Comparison of ENCODE assay signal across 13 cellular contexts in the genomic region with DNA sequence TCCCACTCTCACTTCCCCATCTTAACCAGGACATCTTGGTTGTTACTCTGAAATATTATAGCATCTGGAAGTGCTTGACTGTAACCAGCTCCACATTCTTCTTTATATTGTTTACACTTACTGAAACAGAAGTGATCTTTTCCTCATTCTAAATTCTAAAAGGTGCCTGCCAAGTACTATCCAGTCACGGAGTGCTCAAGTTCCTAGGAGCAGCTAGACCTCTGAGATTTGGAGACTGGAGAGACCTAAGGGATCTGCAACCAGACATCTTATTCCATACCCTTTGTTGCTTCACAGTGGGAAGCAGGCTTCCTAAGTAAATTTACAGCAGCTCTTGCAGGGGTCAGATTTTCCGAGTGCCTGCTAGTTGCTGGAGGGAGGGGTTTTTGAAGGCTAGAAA.
A peak's percentile ranks its signal among the peaks of the same experiment; 100 is the strongest.
DNase-seq lines count a peak whose midpoint lies in the region; ATAC-seq, FAIRE-seq and TF ChIP-seq lines count a peak whose summit lies in the region.
"Had no signal": no experiment of that assay in that cellular context is flagged by ENCODE, and none has a peak within 500 bp of the region (broad histone marks: within the 10 kb centered on the region; RNA-seq: fewer than 3 reads in every experiment).

No MANE protein-coding gene starts in this region.

- H3K4me3 Mint-ChIP-seq in brain = peak overlapping the region in 2 of 5 experiments; percentile 11 to 17
- H3K4me3 Mint-ChIP-seq in activated CD4-positive, alpha-beta T cell treated with anti-CD3 and anti-CD28 coated beads, Interleukin-2, amount 10 ng/mL, durations not matched to agents 24 days and 14 days = no peak overlapping the region
- H3K4me3 Mint-ChIP-seq: stimulated activated naive CD8-positive, alpha-beta T cell treated with anti-CD3 and anti-CD28 coated beads, Interleukin-15, amount 100 ng/mL, for 72 hours had no signal

- 62 to 90% (median 73%) methylated on average over 2 of the region's 2 CpGs for WGBS in small intestine, 3 donors

- H3K4me1 ChIP-seq in HUES48 (ENCODE audit: control insufficient read depth, insufficient read depth, low read length) (peaks cover 35% of the 10 kb centered on the region), iPS-20b (ENCODE audit: insufficient read depth, low read length) (peaks cover 14% of the 10 kb centered on the region), small intestine (ENCODE audit: control insufficient read depth in 2 of 2, insufficient read depth in 1 of 2, low read depth in 1 of 2, low read length in 1 of 2) (peaks cover 0 to 8% of the 10 kb centered on the region in 2 donors)

- no peaks in the 10 kb centered on the region for H3K27me3 Mint-ChIP-seq in brain
- H3K27me3 Mint-ChIP-seq in activated CD4-positive, alpha-beta T cell treated with anti-CD3 and anti-CD28 coated beads, Interleukin-2, amount 10 ng/mL, durations not matched to agents 24 days and 14 days = no peaks in the 10 kb centered on the region
- H3K27me3 Mint-ChIP-seq: stimulated activated naive CD8-positive, alpha-beta T cell treated with anti-CD3 and anti-CD28 coated beads, Interleukin-15, amount 100 ng/mL, for 72 hours had no signal

- H3K27ac ChIP-seq in HUES48 (ENCODE audit: low read depth, low read length) = peak overlapping the region; percentile 92
- H3K27ac ChIP-seq in iPS-20b (ENCODE audit: low read length) = no peak overlapping the region
- peak overlapping the region; percentile 57 to 63 for H3K27ac ChIP-seq in small intestine (ENCODE audit: low read depth in 1 of 2, low read length in 1 of 2)

- no peak for ATAC-seq in HG03571 (IDR thresholded peaks at IDR 0.05; ENCODE audit: unreplicated experiment)
- no peak for ATAC-seq in GM19351 (IDR thresholded peaks at IDR 0.05; ENCODE audit: unreplicated experiment)
- ATAC-seq: stimulated activated naive CD8-positive, alpha-beta T cell treated with anti-CD3 and anti-CD28 coated beads, Interleukin-15, amount 100 ng/mL, for 72 hours had no signal

- no peak for FAIRE-seq in small intestine (lab: Jason Lieb, UNC)

- H3K9ac ChIP-seq in HUES48 (ENCODE audit: low read depth, low read length) (0 out of 2 replicates have a peak overlapping the region, but pooled peaks have one; percentile 1), iPS-20b (ENCODE audit: low read depth, low read length) (0 out of 2 replicates have a peak overlapping the region, but pooled peaks have one; percentile 18)

- H3K36me3 ChIP-seq in HUES48 (ENCODE audit: control insufficient read depth, insufficient read depth, low read length) (no peaks in the 10 kb centered on the region), iPS-20b (ENCODE audit: insufficient read depth, low read depth, low read length) (no peaks in the 10 kb centered on the region), small intestine (ENCODE audit: control insufficient read depth in 2 of 2, insufficient read depth in 2 of 2, low read length in 2 of 2) (no peaks in the 10 kb centered on the region)

- H3K27me3 ChIP-seq in HUES48 (ENCODE audit: control insufficient read depth, insufficient read depth, low read length) (no peaks in the 10 kb centered on the region), iPS-20b (ENCODE audit: insufficient read depth, low read length) (no peaks in the 10 kb centered on the region), small intestine (ENCODE audit: control insufficient read depth in 2 of 2, insufficient read depth in 2 of 2, low read length in 2 of 2) (no peaks in the 10 kb centered on the region)

- H3K4me1 Mint-ChIP-seq in brain = peaks cover 36% of the 10 kb centered on the region
- no peaks in the 10 kb centered on the region for H3K4me1 Mint-ChIP-seq in activated CD4-positive, alpha-beta T cell treated with anti-CD3 and anti-CD28 coated beads, Interleukin-2, amount 10 ng/mL, durations not matched to agents 24 days and 14 days
- H3K4me1 Mint-ChIP-seq: stimulated activated naive CD8-positive, alpha-beta T cell treated with anti-CD3 and anti-CD28 coated beads, Interleukin-15, amount 100 ng/mL, for 72 hours had no signal

- intact Hi-C loops in activated CD4-positive, alpha-beta T cell treated with anti-CD3 and anti-CD28 coated beads, Interleukin-2, amount 10 ng/mL, durations not matched to agents 24 days and 14 days (cut with micrococcal nuclease) = no loop called here

- H3K9me3 ChIP-seq in HUES48 (ENCODE audit: control insufficient read depth, insufficient read depth, low read length) (no peaks in the 10 kb centered on the region), iPS-20b (ENCODE audit: insufficient read depth, low read depth, low read length) (no peaks in the 10 kb centered on the region), small intestine (ENCODE audit: control insufficient read depth, low read depth) (no peaks in the 10 kb centered on the region)

- peaks cover 0 to 4% (median 3%) of the 10 kb centered on the region in 5 experiments for H3K9me3 Mint-ChIP-seq in brain
- H3K9me3 Mint-ChIP-seq in activated CD4-positive, alpha-beta T cell treated with anti-CD3 and anti-CD28 coated beads, Interleukin-2, amount 10 ng/mL, durations not matched to agents 24 days and 14 days = no peaks in the 10 kb centered on the region
- H3K9me3 Mint-ChIP-seq: stimulated activated naive CD8-positive, alpha-beta T cell treated with anti-CD3 and anti-CD28 coated beads, Interleukin-15, amount 100 ng/mL, for 72 hours had no signal

- peak overlapping the region in 3 of 5 experiments; percentile 58 to 83 (median 70) for H3K27ac Mint-ChIP-seq in brain
- H3K27ac Mint-ChIP-seq in activated CD4-positive, alpha-beta T cell treated with anti-CD3 and anti-CD28 coated beads, Interleukin-2, amount 10 ng/mL, durations not matched to agents 24 days and 14 days = no peak overlapping the region
- H3K27ac Mint-ChIP-seq: stimulated activated naive CD8-positive, alpha-beta T cell treated with anti-CD3 and anti-CD28 coated beads, Interleukin-15, amount 100 ng/mL, for 72 hours had no signal

- DNase-seq in small intestine = no peak
- DNase-seq in activated CD4-positive, alpha-beta T cell treated with anti-CD3 and anti-CD28 coated beads, Interleukin-2, amount 10 ng/mL, durations not matched to agents 24 days and 14 days = no peak
- DNase-seq in NCI-H1105 (lab: John Stamatoyannopoulos, UW) = no peak
- DNase-seq: activated naive CD4-positive, alpha-beta T cell treated with anti-CD3 and anti-CD28 coated beads, Interleukin-2, amount 50 U/mL, for 16 hours; glutamatergic neuron; NCI-H524 treated with DMSO at 0.1 percent for 48 hours; stimulated activated naive CD8-positive, alpha-beta T cell treated with anti-CD3 and anti-CD28 coated beads, Interleukin-15, amount 100 ng/mL, for 72 hours had no signal

- peak overlapping the region; percentile 34 for H3K4me3 ChIP-seq in HUES48 (ENCODE audit: low read depth, low read length)
- H3K4me3 ChIP-seq in iPS-20b (ENCODE audit: low read length) = peak overlapping the region; percentile 51
- no peak overlapping the region for H3K4me3 ChIP-seq in small intestine (ENCODE audit: low read depth in 1 of 2, low read length in 2 of 2)
- H3K4me3 ChIP-seq: skin epidermis had no signal

- peaks cover 4% of the 10 kb centered on the region for H3K36me3 Mint-ChIP-seq in brain
- H3K36me3 Mint-ChIP-seq in activated CD4-positive, alpha-beta T cell treated with anti-CD3 and anti-CD28 coated beads, Interleukin-2, amount 10 ng/mL, durations not matched to agents 24 days and 14 days (ENCODE audit: low read depth) = no peaks in the 10 kb centered on the region

- TF ChIP-seq CTCF in brain (conservative IDR thresholded peaks at IDR 0.05) = no peak

Comparison
In these comparisons a context has a peak if more than half of its experiments do, and no peak if none do; other contexts are left out.
1. H3K4me3 ChIP-seq: peak in HUES48 (single experiment) and iPS-20b (single experiment); none in small intestine (0 of 2).